ENCODE assay signal across 25 cellular contexts in genomic region chr5:189976-190365, GRCh38. TPM values are rescaled to one million over a fixed set of nuclear protein-coding genes. Genes with fewer than 3 reads are reported as not detected.
A peak's percentile ranks its signal among the peaks of the same experiment; 100 is the strongest.
DNase-seq lines count a peak whose midpoint lies in the region; ATAC-seq, FAIRE-seq and TF ChIP-seq lines count a peak whose summit lies in the region.
"Had no signal": no experiment of that assay in that cellular context is flagged by ENCODE, and none has a peak within 500 bp of the region (broad histone marks: within the 10 kb centered on the region; RNA-seq: fewer than 3 reads in every experiment).

No MANE protein-coding gene starts in this region.

- TF ChIP-seq CTCF in heart left ventricle (IDR thresholded peaks at IDR 0.05) (no peak), OCI-LY7 (conservative IDR thresholded peaks at IDR 0.05; ENCODE audit: low read length) (no peak), HepG2 (CRISPR knock-in tag; IDR thresholded peaks at IDR 0.05) (no peak)

- no TSS peak for BruUV-seq in OCI-LY7 (replicated peaks; lab: Mats Ljungman, UMichigan)
- no TSS peak for BruUV-seq in HepG2 (replicated peaks; lab: Mats Ljungman, UMichigan)

- no peak overlapping the region for H3K9ac ChIP-seq in HepG2 (ENCODE audit: insufficient read depth, low read depth, low read length)

- POLR2A ChIA-PET in OCI-LY7 (lab: Charles Lee) (interaction anchor here (0.6 to 3.4 kb wide), 3 partner anchors 11 to 261 kb away, joined by 3 to 28 read pairs (median 3); no protein-coding TSS in a partner anchor), HepG2 (lab: Yijun Ruan, JAX) (no interaction called here)

- no peak for TF ChIP-seq RAD21 in HepG2 (CRISPR knock-in tag; IDR thresholded peaks at IDR 0.05)

- no peak for DNase-seq in heart left ventricle
- DNase-seq in Right ventricle myocardium superior = no peak
- DNase-seq in OCI-LY7 (ENCODE audit: low spot score) = no peak
- DNase-seq in HepG2 (ENCODE audit: low spot score) = no peak
- DNase-seq in activated CD8-positive, alpha-beta memory T cell treated with anti-CD3 and anti-CD28 coated beads for 24 hours = no peak
- DNase-seq in NK-92 treated with Interleukin-12 subunit alpha and Interleukin-12 subunit beta, amount 100 ng/mL, for 24 hours (lab: John Stamatoyannopoulos, UW) = no peak
- DNase-seq: ACHN; activated CD4-positive, alpha-beta memory T cell treated with anti-CD3 and anti-CD28 coated beads for 36 hours; central memory CD4-positive, alpha-beta T cell; DMS79 treated with DMSO at 0.1 percent for 48 hours; mammary epithelial cell; MG63; NCI-H1417 treated with DMSO at 0.1 percent for 48 hours; NCI-H446; PC-3; stimulated activated CD4-positive, alpha-beta T cell treated with anti-CD3 and anti-CD28 coated beads, Interleukin-4, amount 100 ng/mL, for 1 hour; stimulated activated naive CD4-positive, alpha-beta T cell had no signal

- CTCF ChIA-PET in OCI-LY7 (lab: Charles Lee; ENCODE audit: unreplicated experiment) (no interaction called here), HepG2 (lab: Yijun Ruan, JAX; ENCODE audit: low intra/inter-chr PET ratio, low total read pairs) (no interaction called here)

- H3K4me2 ChIP-seq in OCI-LY7 (ENCODE audit: low read length) (peak overlapping the region; percentile 73), HepG2 (ENCODE audit: low read depth, low read length) (no peak overlapping the region)

- H4K20me1 ChIP-seq in OCI-LY7 (ENCODE audit: insufficient read depth, low read length) (no peaks in the 10 kb centered on the region), HepG2 (ENCODE audit: insufficient read depth, low read length) (no peaks in the 10 kb centered on the region)

- no peak for ATAC-seq in heart left ventricle
- no peak for ATAC-seq in Right ventricle myocardium superior (ENCODE audit: poor library complexity)
- ATAC-seq in HepG2 = peak; percentile 18
- ATAC-seq in GM19035 (IDR thresholded peaks at IDR 0.05; ENCODE audit: unreplicated experiment) = no peak
- no peak for ATAC-seq in GM21423 (IDR thresholded peaks at IDR 0.05; ENCODE audit: unreplicated experiment)
- ATAC-seq: PC-3 had no signal

- H3K4me3 ChIP-seq in heart left ventricle = no peak overlapping the region
- peak overlapping the region; percentile 46 for H3K4me3 ChIP-seq in OCI-LY7 (ENCODE audit: low read depth, low read length, poor library complexity, severe bottlenecking)
- no peak overlapping the region; a peak in 1 of 6 replicates for H3K4me3 ChIP-seq in HepG2 (replicated peaks in 1 of 3; ENCODE audit: insufficient read depth in 1 of 3, low read depth in 2 of 3, low read length in 3 of 3)
- H3K4me3 ChIP-seq: MG63 had no signal

- H3K27me3 ChIP-seq in heart left ventricle (peaks cover 0 to 12% (median 0%) of the 10 kb centered on the region in 9 donors), HepG2 (ENCODE audit: control insufficient read depth in 1 of 2, insufficient read depth in 2 of 2, low read length in 2 of 2) (peaks cover 0 to 15% of the 10 kb centered on the region in 2 experiments; a peak in 1 of 5 replicates)
- H3K27me3 ChIP-seq: ascending aorta, MG63 had no signal

- H3K9me3 ChIP-seq in heart left ventricle (no peaks in the 10 kb centered on the region), OCI-LY7 (ENCODE audit: low read length) (no peaks in the 10 kb centered on the region), HepG2 (ENCODE audit: low read length) (no peaks in the 10 kb centered on the region)
- H3K9me3 ChIP-seq: ascending aorta, MG63 had no signal

- no peaks in the 10 kb centered on the region for H3K9me2 ChIP-seq in OCI-LY7 (ENCODE audit: insufficient read depth, low read length)

- TF ChIP-seq EP300 in HepG2 (IDR thresholded peaks at IDR 0.05; ENCODE audit: low read depth in 2 of 2, low read length in 2 of 2) (no peak), HepG2 (CRISPR knock-in tag; IDR thresholded peaks at IDR 0.05; ENCODE audit: borderline replicate concordance) (no peak)

- H3K27ac ChIP-seq in heart left ventricle (peak overlapping the region; percentile 40 to 97 (median 92)), OCI-LY7 (ENCODE audit: low read depth, low read length, poor library complexity, severe bottlenecking) (peak overlapping the region; percentile 85), HepG2 (ENCODE audit: extremely low read length, insufficient read depth, low read length) (no peak overlapping the region)

- H2AFZ ChIP-seq in OCI-LY7 (ENCODE audit: low read length) (peak overlapping the region; percentile 61; the same call in 1 of the 2 replicates), HepG2 (ENCODE audit: low read length) (no peak overlapping the region)

- intact Hi-C loops in heart left ventricle (cut with DNase I) = loop anchor here in 3 of 10 donors (1.0 to 2.0 kb wide), 2 partner anchors 29 to 31 kb away; partner anchors contain the start of genes CCDC127 (in 2 of the 3) and SDHA (in 2 of the 3)
- intact Hi-C loops in Right ventricle myocardium superior (cut with DNase I) = no loop called here
- intact Hi-C loops in OCI-LY7 (cut with micrococcal nuclease; ENCODE audit: unreplicated experiment) = no loop called here
- intact Hi-C loops in HepG2 (cut with micrococcal nuclease; ENCODE audit: unreplicated experiment) = loop anchor here (2.0 kb wide), 1 partner anchor 29 kb away; the partner anchor contains the start of genes CCDC127 and SDHA

- in situ Hi-C loops in HepG2 (cut with HindIII; ENCODE audit: extremely low pct_ligation_motif_present, low pct_unique_long_range_greater_than_20kb) = no loop called here

- H3K4me1 ChIP-seq in heart left ventricle (peaks cover 0 to 50% (median 23%) of the 10 kb centered on the region in 12 donors), OCI-LY7 (ENCODE audit: insufficient read depth, low read length, poor library complexity, severe bottlenecking) (peaks cover 66% of the 10 kb centered on the region), HepG2 (ENCODE audit: insufficient read depth, low read length) (peaks cover 23% of the 10 kb centered on the region)

- TF ChIP-seq POLR2A in heart left ventricle (IDR thresholded peaks at IDR 0.05) = no peak
- no peak for TF ChIP-seq POLR2A in HepG2 (IDR thresholded peaks at IDR 0.05; ENCODE audit: insufficient read depth in 1 of 2, low read depth in 2 of 2, low read length in 2 of 2)

- 35 to 45% (median 43%) methylated on average over 11 of the region's 11 CpGs for WGBS in heart left ventricle, 4 donors
- WGBS in HepG2 (ENCODE audit: low lambda C conversion rate) = 16% methylated on average over 3 of the region's 11 CpGs

- H3K36me3 ChIP-seq in heart left ventricle (peaks cover 0 to 4% (median 0%) of the 10 kb centered on the region in 9 donors), OCI-LY7 (ENCODE audit: insufficient read depth, low read length) (no peaks in the 10 kb centered on the region), HepG2 (replicated peaks in 1 of 2; ENCODE audit: control insufficient read depth in 1 of 2, insufficient read depth in 2 of 2, low read length in 2 of 2) (no peaks in the 10 kb centered on the region)
- H3K36me3 ChIP-seq: ascending aorta, MG63 had no signal

- H3K79me2 ChIP-seq in OCI-LY7 (ENCODE audit: insufficient read depth, low read depth, low read length) = no peaks in the 10 kb centered on the region; the same call in 1 of the 2 replicates
- no peaks in the 10 kb centered on the region for H3K79me2 ChIP-seq in HepG2 (ENCODE audit: insufficient read depth, low read length)

- FAIRE-seq in HepG2 (lab: Jason Lieb, UNC) = no peak

RNA-seq across cellular contexts. Expression of gene LRRC14B, which starts 1.3 kb away (rescaled TPM):
- total RNA-seq in heart left ventricle (100 to 1,000 TPM in 2 of 9 donors, 10 to 100 TPM in 6, 1 to 10 TPM in 1; 7.6 to 133 (median 40.3) TPM), Right ventricle myocardium superior (103 TPM), OCI-LY7 (2022) (4.4 and 4.9 TPM in 2 replicates), HepG2 (2016; rRNA removed; fragmentation: Illumina TruSeq; extraction: Trizol) (not detected in 2 replicates)
- polyA plus RNA-seq in heart left ventricle (10 to 100 TPM in 1 of 2 donors, 1 to 10 TPM in 1; 6.1 to 50.3 TPM), HepG2 (2011; rRNA removed) (not detected in 2 replicates)
- total RNA-seq in OCI-LY7 (2014; rRNA removed; shearing (Covaris generic)) = 4.5 and 9.2 TPM in 2 replicates
- total RNA-seq in HepG2 (2016; cell fraction: cytosol; rRNA removed; fragmentation: Illumina TruSeq; extraction: Trizol; ENCODE audit: low read depth) = not detected in 2 replicates
- not detected in 2 replicates for total RNA-seq in HepG2 (2016; cell fraction: insoluble cytoplasmic fraction; rRNA removed; fragmentation: Illumina TruSeq; extraction: Trizol)
- not detected in 2 replicates for total RNA-seq in HepG2 (2016; cell fraction: membrane; rRNA removed; fragmentation: Illumina TruSeq; extraction: Trizol)
- not detected in 2 replicates for total RNA-seq in HepG2 (2016; cell fraction: nucleus; rRNA removed; fragmentation: Illumina TruSeq; extraction: Trizol)
- polyA plus RNA-seq in HepG2 (2011; cell fraction: cytosol; rRNA removed) = not detected in 2 replicates
- not detected in 2 replicates for polyA plus RNA-seq in HepG2 (2011; cell fraction: nucleus; rRNA removed)
- not detected in 2 replicates for polyA plus RNA-seq in HepG2 (2012)
- polyA plus RNA-seq in HepG2 (2016; cell fraction: cytosol; fragmentation: Illumina TruSeq; extraction: Trizol; ENCODE audit: low read depth) = not detected in 2 replicates
- not detected in 2 replicates for polyA plus RNA-seq in HepG2 (2016; cell fraction: insoluble cytoplasmic fraction; fragmentation: Illumina TruSeq; extraction: Trizol; ENCODE audit: low read depth)
- not detected in 2 replicates for polyA plus RNA-seq in HepG2 (2016; cell fraction: membrane; fragmentation: Illumina TruSeq; extraction: Trizol; ENCODE audit: low read depth)
- not detected in 2 replicates for polyA plus RNA-seq in HepG2 (2016; cell fraction: nucleus; fragmentation: Illumina TruSeq; extraction: Trizol; ENCODE audit: insufficient read depth, low read depth)
- polyA minus RNA-seq in HepG2 (2011; rRNA and poly(A)+ RNA removed; ENCODE audit: low replicate concordance) = 0.14 TPM in 1 of 2 replicates, not detected in the other
- polyA minus RNA-seq in HepG2 (2011; cell fraction: cytosol; rRNA and poly(A)+ RNA removed) = not detected in 2 replicates
- not detected in 2 replicates for polyA minus RNA-seq in HepG2 (2011; cell fraction: nucleus; rRNA and poly(A)+ RNA removed)
- total RNA-seq: activated CD4-positive, alpha-beta memory T cell treated with anti-CD3 and anti-CD28 coated beads for 36 hours; ascending aorta; dermis microvascular lymphatic vessel endothelial cell; kidney epithelial cell; mammary epithelial cell; PC-3 had no signal
- polyA plus RNA-seq: BJ, IgD-negative memory B cell, mammary epithelial cell, urinary bladder had no signal

RNA-seq across cellular contexts. Expression of gene CCDC127, which starts 28.0 kb away (rescaled TPM):
- 10 to 100 TPM in 1 of 9 donors, 1 to 10 TPM in 8; 5.7 to 10.3 (median 7.5) TPM for total RNA-seq in heart left ventricle
- polyA plus RNA-seq in heart left ventricle = 1 to 10 TPM; 4.8 to 8.5 TPM
- 8.1 TPM for total RNA-seq in Right ventricle myocardium superior
- 6.0 and 10.8 TPM in 2 replicates for total RNA-seq in OCI-LY7 (2014; rRNA removed; shearing (Covaris generic))
- 12.4 and 13.7 TPM in 2 replicates for total RNA-seq in OCI-LY7 (2022)
- 2.8 and 4.3 TPM in 2 replicates for total RNA-seq in HepG2 (2016; rRNA removed; fragmentation: Illumina TruSeq; extraction: Trizol)
- 1.0 and 1.3 TPM in 2 replicates for total RNA-seq in HepG2 (2016; cell fraction: cytosol; rRNA removed; fragmentation: Illumina TruSeq; extraction: Trizol; ENCODE audit: low read depth)
- total RNA-seq in HepG2 (2016; cell fraction: insoluble cytoplasmic fraction; rRNA removed; fragmentation: Illumina TruSeq; extraction: Trizol) = 2.2 and 4.2 TPM in 2 replicates
- 1.4 and 2.0 TPM in 2 replicates for total RNA-seq in HepG2 (2016; cell fraction: membrane; rRNA removed; fragmentation: Illumina TruSeq; extraction: Trizol)
- 3.4 and 4.3 TPM in 2 replicates for total RNA-seq in HepG2 (2016; cell fraction: nucleus; rRNA removed; fragmentation: Illumina TruSeq; extraction: Trizol)
- polyA plus RNA-seq in HepG2 (2011; rRNA removed) = 2.9 and 3.7 TPM in 2 replicates
- 2.6 and 3.2 TPM in 2 replicates for polyA plus RNA-seq in HepG2 (2011; cell fraction: cytosol; rRNA removed)
- polyA plus RNA-seq in HepG2 (2011; cell fraction: nucleus; rRNA removed) = 4.9 and 6.4 TPM in 2 replicates
- polyA plus RNA-seq in HepG2 (2012) = 5.0 and 5.2 TPM in 2 replicates
- polyA plus RNA-seq in HepG2 (2016; cell fraction: cytosol; fragmentation: Illumina TruSeq; extraction: Trizol; ENCODE audit: low read depth) = 0.50 and 0.51 TPM in 2 replicates
- polyA plus RNA-seq in HepG2 (2016; cell fraction: insoluble cytoplasmic fraction; fragmentation: Illumina TruSeq; extraction: Trizol; ENCODE audit: low read depth) = 1.8 and 2.3 TPM in 2 replicates
- 0.66 and 0.68 TPM in 2 replicates for polyA plus RNA-seq in HepG2 (2016; cell fraction: membrane; fragmentation: Illumina TruSeq; extraction: Trizol; ENCODE audit: low read depth)
- 8.7 and 9.9 TPM in 2 replicates for polyA plus RNA-seq in HepG2 (2016; cell fraction: nucleus; fragmentation: Illumina TruSeq; extraction: Trizol; ENCODE audit: insufficient read depth, low read depth)
- 2.8 and 7.8 TPM in 2 replicates for polyA minus RNA-seq in HepG2 (2011; rRNA and poly(A)+ RNA removed; ENCODE audit: low replicate concordance)
- 2.0 TPM in 2 replicates for polyA minus RNA-seq in HepG2 (2011; cell fraction: cytosol; rRNA and poly(A)+ RNA removed)
- polyA minus RNA-seq in HepG2 (2011; cell fraction: nucleus; rRNA and poly(A)+ RNA removed) = 6.7 and 8.1 TPM in 2 replicates

RNA-seq across cellular contexts. Expression of gene SDHA, which starts 28.1 kb away (rescaled TPM):
- total RNA-seq in heart left ventricle (100 to 1,000 TPM; 422 to 854 (median 727) TPM), Right ventricle myocardium superior (837 TPM), OCI-LY7 (2022) (167 and 175 TPM in 2 replicates), HepG2 (2016; rRNA removed; fragmentation: Illumina TruSeq; extraction: Trizol) (192 and 240 TPM in 2 replicates)
- polyA plus RNA-seq in heart left ventricle (100 to 1,000 TPM; 276 to 861 TPM), HepG2 (2011; rRNA removed) (156 and 185 TPM in 2 replicates)
- 147 and 151 TPM in 2 replicates for total RNA-seq in OCI-LY7 (2014; rRNA removed; shearing (Covaris generic))
- total RNA-seq in HepG2 (2016; cell fraction: cytosol; rRNA removed; fragmentation: Illumina TruSeq; extraction: Trizol; ENCODE audit: low read depth) = 42.0 and 46.9 TPM in 2 replicates
- total RNA-seq in HepG2 (2016; cell fraction: insoluble cytoplasmic fraction; rRNA removed; fragmentation: Illumina TruSeq; extraction: Trizol) = 168 and 247 TPM in 2 replicates
- 52.9 and 56.5 TPM in 2 replicates for total RNA-seq in HepG2 (2016; cell fraction: membrane; rRNA removed; fragmentation: Illumina TruSeq; extraction: Trizol)
- total RNA-seq in HepG2 (2016; cell fraction: nucleus; rRNA removed; fragmentation: Illumina TruSeq; extraction: Trizol) = 141 and 179 TPM in 2 replicates
- polyA plus RNA-seq in HepG2 (2011; cell fraction: cytosol; rRNA removed) = 110 and 117 TPM in 2 replicates
- 108 and 110 TPM in 2 replicates for polyA plus RNA-seq in HepG2 (2011; cell fraction: nucleus; rRNA removed)
- polyA plus RNA-seq in HepG2 (2012) = 146 and 185 TPM in 2 replicates
- polyA plus RNA-seq in HepG2 (2016; cell fraction: cytosol; fragmentation: Illumina TruSeq; extraction: Trizol; ENCODE audit: low read depth) = 12.6 and 16.7 TPM in 2 replicates
- 131 and 149 TPM in 2 replicates for polyA plus RNA-seq in HepG2 (2016; cell fraction: insoluble cytoplasmic fraction; fragmentation: Illumina TruSeq; extraction: Trizol; ENCODE audit: low read depth)
- 23.0 and 24.9 TPM in 2 replicates for polyA plus RNA-seq in HepG2 (2016; cell fraction: membrane; fragmentation: Illumina TruSeq; extraction: Trizol; ENCODE audit: low read depth)
- polyA plus RNA-seq in HepG2 (2016; cell fraction: nucleus; fragmentation: Illumina TruSeq; extraction: Trizol; ENCODE audit: insufficient read depth, low read depth) = 181 and 200 TPM in 2 replicates
- 514 and 684 TPM in 2 replicates for polyA minus RNA-seq in HepG2 (2011; rRNA and poly(A)+ RNA removed; ENCODE audit: low replicate concordance)
- polyA minus RNA-seq in HepG2 (2011; cell fraction: cytosol; rRNA and poly(A)+ RNA removed) = 123 and 151 TPM in 2 replicates
- polyA minus RNA-seq in HepG2 (2011; cell fraction: nucleus; rRNA and poly(A)+ RNA removed) = 128 and 143 TPM in 2 replicates
